ENCODE assay signal across 11 cellular contexts in the genomic region with DNA sequence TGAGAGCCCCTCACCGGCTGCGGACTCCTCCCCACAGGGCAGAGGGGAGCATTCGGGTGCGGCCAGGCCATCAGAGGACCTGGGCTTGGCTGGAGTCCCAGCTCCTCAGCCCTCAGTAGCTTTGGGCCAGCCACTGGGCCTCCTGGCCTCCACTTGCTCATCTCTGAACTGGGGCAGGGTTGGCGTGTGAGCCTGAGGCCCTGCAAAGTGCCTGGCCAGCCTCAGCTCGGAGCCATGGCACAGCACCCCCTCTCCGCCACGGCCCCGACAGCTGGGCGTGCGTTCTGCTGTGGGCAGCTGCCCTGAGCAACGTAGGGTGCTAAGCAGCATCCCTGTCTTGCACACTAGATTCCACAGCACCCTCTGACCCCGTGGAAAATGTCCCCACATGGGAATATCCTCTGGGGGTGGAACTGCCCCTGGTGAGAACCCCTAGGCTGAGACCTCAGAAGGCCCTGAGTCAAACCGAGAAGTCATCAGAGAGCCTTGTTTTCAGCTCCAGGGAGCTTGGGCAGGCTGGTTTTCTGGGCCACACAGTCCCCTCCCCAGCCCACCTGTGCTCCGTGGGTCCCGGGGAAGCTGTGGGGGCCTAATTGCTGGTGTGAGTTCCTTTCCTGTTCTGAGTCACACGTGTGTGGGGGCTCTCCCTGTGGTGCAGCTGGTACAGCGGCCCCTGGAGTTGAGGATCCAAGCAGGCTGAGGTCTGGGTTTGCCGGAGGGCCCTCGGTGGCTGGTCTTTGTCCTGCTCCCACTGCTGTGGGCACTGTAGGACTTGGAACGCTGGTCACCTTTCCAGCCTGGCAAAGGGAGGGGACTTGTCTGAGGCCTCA.
DNase-seq lines count a peak whose midpoint lies in the region; ATAC-seq and TF ChIP-seq lines count a peak whose summit lies in the region.
"Had no signal": no experiment of that assay in that cellular context is flagged by ENCODE, and none has a peak within 500 bp of the region (broad histone marks: within the 10 kb centered on the region; RNA-seq: fewer than 3 reads in every experiment).

No MANE protein-coding gene starts in this region.

- no peaks in the 10 kb centered on the region for H3K9me3 Mint-ChIP-seq in activated T-cell treated with anti-CD3 and anti-CD28 coated beads, Interleukin-2, amount 50 U/mL, for 24 hours
- H3K9me3 Mint-ChIP-seq in stimulated activated effector memory CD8-positive, alpha-beta T cell treated with anti-CD3 and anti-CD28 coated beads, Interleukin-12 subunit alpha, Interleukin-12 subunit beta, amount 100 ng/mL, for 72 hours = peaks cover 4% of the 10 kb centered on the region
- no peaks in the 10 kb centered on the region for H3K9me3 Mint-ChIP-seq in nephron progenitor cell

- H3K27me3 Mint-ChIP-seq in activated T-cell treated with anti-CD3 and anti-CD28 coated beads, Interleukin-2, amount 50 U/mL, for 24 hours = peaks cover 23% of the 10 kb centered on the region
- peaks cover 48% of the 10 kb centered on the region for H3K27me3 Mint-ChIP-seq in nephron progenitor cell (ENCODE audit: low read depth, poor library complexity)
- H3K27me3 Mint-ChIP-seq: activated naive CD8-positive, alpha-beta T cell had no signal

- peak; percentile 37 for DNase-seq in activated T-cell treated with anti-CD3 and anti-CD28 coated beads, Interleukin-2, amount 50 U/mL, for 24 hours
- DNase-seq in activated T-cell treated with anti-CD3 and anti-CD28 coated beads for 4 hours = no peak
- peak; percentile 27 to 41 for DNase-seq in Kasumi-1 (lab: John Stamatoyannopoulos, UW)
- DNase-seq in stimulated activated effector memory CD8-positive, alpha-beta T cell treated with anti-CD3 and anti-CD28 coated beads, Interleukin-12 subunit alpha, Interleukin-12 subunit beta, amount 100 ng/mL, for 72 hours (ENCODE audit: low spot score in 2 of 2) = peak in 1 of 2 donors; percentile 71
- no peak for DNase-seq in NCI-H774 (lab: John Stamatoyannopoulos, UW)
- no peak for DNase-seq in nephron progenitor cell
- no peak for DNase-seq in NCI-H345 (lab: John Stamatoyannopoulos, UW)
- DNase-seq: NCI-H1436 treated with DMSO at 0.1 percent for 48 hours; stimulated activated CD4-positive, alpha-beta T cell treated with anti-CD3 and anti-CD28 coated beads, Interleukin-4, amount 100 ng/mL, for 4 hours had no signal

- no peak overlapping the region for H3K4me3 Mint-ChIP-seq in activated T-cell treated with anti-CD3 and anti-CD28 coated beads, Interleukin-2, amount 50 U/mL, for 24 hours
- H3K4me3 Mint-ChIP-seq in stimulated activated effector memory CD8-positive, alpha-beta T cell treated with anti-CD3 and anti-CD28 coated beads, Interleukin-12 subunit alpha, Interleukin-12 subunit beta, amount 100 ng/mL, for 72 hours = peak overlapping the region; percentile 45
- no peak overlapping the region for H3K4me3 Mint-ChIP-seq in nephron progenitor cell
- H3K4me3 Mint-ChIP-seq: activated naive CD8-positive, alpha-beta T cell had no signal

- H3K36me3 Mint-ChIP-seq in activated T-cell treated with anti-CD3 and anti-CD28 coated beads, Interleukin-2, amount 50 U/mL, for 24 hours (ENCODE audit: low read depth) = no peaks in the 10 kb centered on the region
- H3K36me3 Mint-ChIP-seq in stimulated activated effector memory CD8-positive, alpha-beta T cell treated with anti-CD3 and anti-CD28 coated beads, Interleukin-12 subunit alpha, Interleukin-12 subunit beta, amount 100 ng/mL, for 72 hours = no peaks in the 10 kb centered on the region
- H3K36me3 Mint-ChIP-seq in nephron progenitor cell (ENCODE audit: low read depth) = no peaks in the 10 kb centered on the region
- H3K36me3 Mint-ChIP-seq: activated naive CD8-positive, alpha-beta T cell had no signal

- H3K27ac Mint-ChIP-seq in activated T-cell treated with anti-CD3 and anti-CD28 coated beads, Interleukin-2, amount 50 U/mL, for 24 hours = no peak overlapping the region
- H3K27ac Mint-ChIP-seq in stimulated activated effector memory CD8-positive, alpha-beta T cell treated with anti-CD3 and anti-CD28 coated beads, Interleukin-12 subunit alpha, Interleukin-12 subunit beta, amount 100 ng/mL, for 72 hours = peak overlapping the region; percentile 37
- H3K27ac Mint-ChIP-seq in nephron progenitor cell = no peak overlapping the region
- H3K27ac Mint-ChIP-seq: activated naive CD8-positive, alpha-beta T cell had no signal

- peaks cover 20% of the 10 kb centered on the region for H3K4me1 Mint-ChIP-seq in activated T-cell treated with anti-CD3 and anti-CD28 coated beads, Interleukin-2, amount 50 U/mL, for 24 hours (ENCODE audit: low read depth)
- H3K4me1 Mint-ChIP-seq in stimulated activated effector memory CD8-positive, alpha-beta T cell treated with anti-CD3 and anti-CD28 coated beads, Interleukin-12 subunit alpha, Interleukin-12 subunit beta, amount 100 ng/mL, for 72 hours = peaks cover 52% of the 10 kb centered on the region
- H3K4me1 Mint-ChIP-seq in nephron progenitor cell = peaks cover 34% of the 10 kb centered on the region

- ATAC-seq in HG02571 (IDR thresholded peaks at IDR 0.05; ENCODE audit: unreplicated experiment) = peak; percentile 49
- ATAC-seq in stimulated activated effector memory CD8-positive, alpha-beta T cell treated with anti-CD3 and anti-CD28 coated beads, Interleukin-12 subunit alpha, Interleukin-12 subunit beta, amount 100 ng/mL, for 72 hours = peak; percentile 72

- TF ChIP-seq CTCF in nephron progenitor cell (IDR thresholded peaks at IDR 0.05) = no peak

Comparison
In these comparisons a context has a peak if more than half of its experiments do, and no peak if none do; other contexts are left out.
1. DNase-seq: peak in activated T-cell treated with anti-CD3 and anti-CD28 coated beads, Interleukin-2, amount 50 U/mL, for 24 hours (single experiment) and Kasumi-1 (2 of 2); none in activated T-cell treated with anti-CD3 and anti-CD28 coated beads for 4 hours (single experiment), NCI-H774 (single experiment), nephron progenitor cell (single experiment) and NCI-H345 (single experiment).